ENCODE assay signal across 8 cellular contexts in genomic region chr5:115309751-115310370, GRCh38. TPM values are rescaled to one million over a fixed set of nuclear protein-coding genes. Genes with fewer than 3 reads are reported as not detected.
DNase-seq lines count a peak whose midpoint lies in the region; ATAC-seq, FAIRE-seq and TF ChIP-seq lines count a peak whose summit lies in the region.

No MANE protein-coding gene starts in this region.

- H3K23ac ChIP-seq in mesenchymal stem cell (ENCODE audit: low read length in 2 of 2): no peak overlapping the region

- no peak overlapping the region for H3K4ac ChIP-seq in mesenchymal stem cell (ENCODE audit: low read depth in 1 of 2, low read length in 2 of 2)

- H3K4me2 ChIP-seq in mesenchymal stem cell (ENCODE audit: low read length, poor library complexity, severe bottlenecking): no peak overlapping the region

- peak; percentile 71 for TF ChIP-seq CTCF in AG10803 (conservative IDR thresholded peaks at IDR 0.05; ENCODE audit: low read length)

- H3K9ac ChIP-seq in mesenchymal stem cell (ENCODE audit: low read length): peak overlapping the region; percentile 10

- H3K4me3 ChIP-seq in AG10803 (ENCODE audit: low read length) (no peak overlapping the region), mesenchymal stem cell (ENCODE audit: insufficient read depth in 1 of 2, low read depth in 1 of 2, low read length in 2 of 2) (no peak overlapping the region)

- H4K91ac ChIP-seq in mesenchymal stem cell (ENCODE audit: low read length): no peak overlapping the region

- no peak overlapping the region for H2BK120ac ChIP-seq in mesenchymal stem cell (ENCODE audit: low read depth, low read length)

- H3K18ac ChIP-seq in mesenchymal stem cell (ENCODE audit: low read depth in 1 of 2, low read length in 2 of 2): no peak overlapping the region

- no peak overlapping the region for H3K14ac ChIP-seq in mesenchymal stem cell (ENCODE audit: low read length in 2 of 2)

- no peak overlapping the region for H4K8ac ChIP-seq in mesenchymal stem cell (ENCODE audit: low read length)

- no peak overlapping the region for H3K27ac ChIP-seq in mesenchymal stem cell (ENCODE audit: low read length, poor library complexity, severe bottlenecking)

- no peak overlapping the region for H2AFZ ChIP-seq in mesenchymal stem cell (ENCODE audit: low read depth, low read length)

- WGBS in mesenchymal stem cell: 45% methylated on average over 1 of the region's 1 CpG

- peak; percentile 92 for FAIRE-seq in colon (lab: Jason Lieb, UNC)

- no peak overlapping the region for H2BK15ac ChIP-seq in mesenchymal stem cell (ENCODE audit: low read depth, poor library complexity, severe bottlenecking)

- H3K9me3 ChIP-seq in mesenchymal stem cell (ENCODE audit: control insufficient read depth, low read length): no peaks in the 10 kb centered on the region

- peak; percentile 52 for DNase-seq in AG10803 (ENCODE audit: low read depth)
- DNase-seq in NCI-H446 (lab: John Stamatoyannopoulos, UW): peak; percentile 5 to 49
- DNase-seq in mesenchymal stem cell: peak; percentile 53
- DNase-seq in hepatic stellate cell (ENCODE audit: low spot score): no peak

- ATAC-seq in GM19463 (IDR thresholded peaks at IDR 0.05; ENCODE audit: unreplicated experiment) (peak; percentile 43), HG03469 (IDR thresholded peaks at IDR 0.05; ENCODE audit: unreplicated experiment) (no peak), HG03520 (IDR thresholded peaks at IDR 0.05; ENCODE audit: unreplicated experiment) (no peak)

- H3K27me3 ChIP-seq in mesenchymal stem cell (ENCODE audit: control insufficient read depth in 1 of 2, insufficient read depth in 1 of 2, low read length in 2 of 2): no peaks in the 10 kb centered on the region

- no peak overlapping the region for H2AK5ac ChIP-seq in mesenchymal stem cell (ENCODE audit: low read length, severe bottlenecking)

- no peak overlapping the region for H2BK5ac ChIP-seq in mesenchymal stem cell (ENCODE audit: low read depth, low read length, poor library complexity, severe bottlenecking)

- no peaks in the 10 kb centered on the region for H3K36me3 ChIP-seq in mesenchymal stem cell (ENCODE audit: control insufficient read depth in 1 of 2, insufficient read depth in 2 of 2, low read depth in 1 of 2, low read length in 2 of 2)

- no peak overlapping the region for H2BK12ac ChIP-seq in mesenchymal stem cell (ENCODE audit: low read length in 2 of 2)

- H3K79me1 ChIP-seq in mesenchymal stem cell (replicated peaks; ENCODE audit: low read length, poor library complexity, severe bottlenecking): no peaks in the 10 kb centered on the region

- H3K4me1 ChIP-seq in mesenchymal stem cell (ENCODE audit: control insufficient read depth, insufficient read depth, low read depth, low read length): no peaks in the 10 kb centered on the region

RNA-seq across cellular contexts. Expression of gene CCDC112, which starts 13.4 kb away (rescaled TPM):
- 20.1 TPM for polyA plus RNA-seq in mesenchymal stem cell (2013, experiment 1 of 2)
- polyA plus RNA-seq in mesenchymal stem cell (2013, experiment 2 of 2): 19.8 TPM

RNA-seq across cellular contexts. Expression of gene PGGT1B, which starts 47.2 kb away (rescaled TPM):
- polyA plus RNA-seq in mesenchymal stem cell (2013, experiment 1 of 2): 6.8 TPM
- 6.3 TPM for polyA plus RNA-seq in mesenchymal stem cell (2013, experiment 2 of 2)
